In the genomic region with DNA sequence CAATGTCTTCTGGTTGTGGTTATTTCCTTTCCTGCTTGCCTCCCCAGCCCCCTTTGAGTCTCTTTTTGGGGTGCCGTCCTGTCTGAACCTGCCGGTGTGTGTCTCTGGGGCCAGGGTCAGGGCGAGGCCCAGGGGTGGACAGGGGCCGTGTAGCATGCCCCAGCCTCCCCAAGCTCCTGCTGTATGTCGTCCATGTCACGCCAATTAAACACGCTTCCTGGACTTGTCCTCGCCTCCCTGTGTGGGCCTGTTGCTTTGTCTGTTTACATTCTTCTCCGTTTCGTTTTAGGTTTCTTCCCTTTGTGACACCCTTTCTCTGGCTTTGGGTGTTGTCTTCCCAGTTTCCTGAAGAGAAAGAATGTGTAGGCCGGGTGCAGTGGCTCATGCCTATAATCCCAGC, we compare ENCODE assay signal across 19 cellular contexts. TPM values are rescaled to one million over a fixed set of nuclear protein-coding genes. Genes with fewer than 3 reads are reported as not detected.
DNase-seq lines count a peak whose midpoint lies in the region; ATAC-seq and TF ChIP-seq lines count a peak whose summit lies in the region.
"Had no signal": no experiment of that assay in that cellular context is flagged by ENCODE, and none has a peak within 500 bp of the region (broad histone marks: within the 10 kb centered on the region; RNA-seq: fewer than 3 reads in every experiment).

No MANE protein-coding gene starts in this region.

- no peak overlapping the region for H3K4me3 ChIP-seq in BLaER1
- no peak overlapping the region for H3K4me3 ChIP-seq in fibroblast of villous mesenchyme (ENCODE audit: low read depth, low read length)
- H3K4me3 ChIP-seq: thoracic aorta had no signal

- H3K27me3 ChIP-seq in BLaER1: no peaks in the 10 kb centered on the region

- no peak for ATAC-seq in T-helper 17 cell
- ATAC-seq in activated naive CD4-positive, alpha-beta T cell treated with anti-CD3 and anti-CD28 coated beads, Interleukin-2, amount 50 U/mL, for 72 hours: no peak
- no peak for ATAC-seq in HG03469 (IDR thresholded peaks at IDR 0.05; ENCODE audit: unreplicated experiment)
- ATAC-seq: Right ventricle myocardium inferior, T-cell had no signal

- H3K9me3 Mint-ChIP-seq in activated naive CD4-positive, alpha-beta T cell treated with anti-CD3 and anti-CD28 coated beads, Interleukin-2, amount 50 U/mL, for 72 hours: no peaks in the 10 kb centered on the region
- no peaks in the 10 kb centered on the region for H3K9me3 Mint-ChIP-seq in immature natural killer cell
- H3K9me3 Mint-ChIP-seq: activated CD4-positive, alpha-beta memory T cell treated with anti-CD3 and anti-CD28 coated beads for 36 hours; CD4-positive, alpha-beta T cell; T-cell had no signal

- H3K4me1 Mint-ChIP-seq in T-helper 17 cell (peaks cover 20% of the 10 kb centered on the region), immature natural killer cell (peaks cover 10 to 13% of the 10 kb centered on the region in 2 donors)

- DNase-seq in T-helper 17 cell (no peak), fibroblast of villous mesenchyme (ENCODE audit: low read depth) (peak; percentile 76), posterior vena cava (ENCODE audit: low spot score) (peak; percentile 78), immature natural killer cell (no peak), NCI-H2227 treated with DMSO at 0.1 percent for 48 hours (lab: John Stamatoyannopoulos, UW) (no peak)
- no peak for DNase-seq in activated naive CD4-positive, alpha-beta T cell treated with anti-CD3 and anti-CD28 coated beads, Interleukin-2, amount 50 U/mL, for 72 hours (ENCODE audit: low spot score in 2 of 2)
- DNase-seq: activated T-cell treated with anti-CD3 and anti-CD28 coated beads, Interleukin-2, amount 50 U/mL, for 1 hour; CD4-positive, alpha-beta T cell; DND-41; NCI-H2029 treated with DMSO at 0.1 percent for 48 hours; NCI-H446 treated with DMSO at 0.1 percent for 48 hours; T-cell had no signal

- no peak overlapping the region for H3K27ac ChIP-seq in BLaER1
- H3K27ac ChIP-seq: thoracic aorta had no signal

- 0 out of 2 replicates have a peak, but pooled peaks cover 11% of the 10 kb centered on the region for H4K20me1 ChIP-seq in BLaER1

- no peak overlapping the region for H3K4me3 Mint-ChIP-seq in T-helper 17 cell
- H3K4me3 Mint-ChIP-seq in immature natural killer cell: no peak overlapping the region
- H3K4me3 Mint-ChIP-seq: activated CD4-positive, alpha-beta memory T cell treated with anti-CD3 and anti-CD28 coated beads for 36 hours; activated naive CD8-positive, alpha-beta T cell; CD4-positive, alpha-beta T cell; T-cell had no signal

- H3K27me3 Mint-ChIP-seq in T-helper 17 cell: no peaks in the 10 kb centered on the region
- H3K27me3 Mint-ChIP-seq in immature natural killer cell (ENCODE audit: low read depth in 3 of 3): peaks cover 0 to 5% (median 3%) of the 10 kb centered on the region in 3 donors
- H3K27me3 Mint-ChIP-seq: activated CD4-positive, alpha-beta memory T cell treated with anti-CD3 and anti-CD28 coated beads for 36 hours; activated naive CD8-positive, alpha-beta T cell; CD4-positive, alpha-beta T cell; T-cell had no signal

- peak overlapping the region; percentile 41 for H3K27ac Mint-ChIP-seq in T-helper 17 cell
- H3K27ac Mint-ChIP-seq in activated naive CD4-positive, alpha-beta T cell treated with anti-CD3 and anti-CD28 coated beads, Interleukin-2, amount 50 U/mL, for 72 hours: no peak overlapping the region
- no peak overlapping the region for H3K27ac Mint-ChIP-seq in immature natural killer cell
- H3K27ac Mint-ChIP-seq: activated CD4-positive, alpha-beta memory T cell treated with anti-CD3 and anti-CD28 coated beads for 36 hours; activated naive CD8-positive, alpha-beta T cell; CD4-positive, alpha-beta T cell; T-cell had no signal

- H3K9me3 ChIP-seq in BLaER1: no peaks in the 10 kb centered on the region
- no peaks in the 10 kb centered on the region for H3K9me3 ChIP-seq in T-helper 17 cell (ENCODE audit: control insufficient read depth, low read length, poor library complexity, severe bottlenecking)
- H3K9me3 ChIP-seq: thoracic aorta had no signal

- H3K36me3 Mint-ChIP-seq in T-helper 17 cell (ENCODE audit: low read depth) (no peaks in the 10 kb centered on the region), immature natural killer cell (no peaks in the 10 kb centered on the region)
- H3K36me3 Mint-ChIP-seq in activated naive CD4-positive, alpha-beta T cell treated with anti-CD3 and anti-CD28 coated beads, Interleukin-2, amount 50 U/mL, for 72 hours: peaks cover 0 to 4% of the 10 kb centered on the region in 2 donors
- H3K36me3 Mint-ChIP-seq: T-cell had no signal

- H3K36me3 ChIP-seq in BLaER1: peaks cover 32% of the 10 kb centered on the region

- peaks cover 49% of the 10 kb centered on the region for H3K4me1 ChIP-seq in BLaER1

- H3K9ac ChIP-seq in BLaER1: 0 out of 2 replicates have a peak overlapping the region, but pooled peaks have one; percentile 15

- no peak for TF ChIP-seq CTCF in fibroblast of villous mesenchyme (IDR thresholded peaks at IDR 0.05; ENCODE audit: insufficient read depth, low read depth, low read length)

- H3K4me2 ChIP-seq in BLaER1: no peak overlapping the region

- intact Hi-C loops in posterior vena cava (cut with DNase I): loop anchor here in 1 of 2 donors (5.0 to 10.0 kb wide), 3 partner anchors 52 to 362 kb away; no protein-coding TSS in a partner anchor

RNA-seq across cellular contexts. Expression of a gene that starts 28.5 kb away (rescaled TPM):
- total RNA-seq in T-helper 17 cell (under 1 TPM in 1 of 2 donors, not detected in 1; 0.12 TPM), fibroblast of villous mesenchyme (under 0.01 TPM in 1 of 2 replicates, not detected in the other), posterior vena cava (100 to 1,000 TPM in 1 of 2 donors, 10 to 100 TPM in 1; 98.8 to 224 TPM)
- total RNA-seq in activated naive CD4-positive, alpha-beta T cell treated with anti-CD3 and anti-CD28 coated beads, Interleukin-2, amount 50 U/mL, for 72 hours: not detected
- not detected for polyA plus RNA-seq in immature natural killer cell
- total RNA-seq: activated CD4-positive, alpha-beta memory T cell treated with anti-CD3 and anti-CD28 coated beads for 36 hours; CD4-positive, alpha-beta T cell; MCF 10A had no signal

Comparison
In these comparisons a context has a peak if more than half of its experiments do, and no peak if none do; other contexts are left out.
1. DNase-seq: peak in fibroblast of villous mesenchyme (single experiment) and posterior vena cava (single experiment); none in T-helper 17 cell (0 of 3), activated naive CD4-positive, alpha-beta T cell treated with anti-CD3 and anti-CD28 coated beads, Interleukin-2, amount 50 U/mL, for 72 hours (0 of 2), immature natural killer cell (0 of 3) and NCI-H2227 treated with DMSO at 0.1 percent for 48 hours (single experiment).
2. RNA of a gene that starts 28.5 kb away (total RNA-seq): 98.8 to 224 TPM in posterior vena cava; 0.12 TPM in T-helper 17 cell, not detected in activated naive CD4-positive, alpha-beta T cell treated with anti-CD3 and anti-CD28 coated beads, Interleukin-2, amount 50 U/mL, for 72 hours and under 0.01 TPM in fibroblast of villous mesenchyme; every median in the first group is over 10 times any median in the second.